In genomic region chr2:149561309-149561926, GRCh38 we compare ENCODE assay signal across 8 cellular contexts. TPM values are rescaled to one million over a fixed set of nuclear protein-coding genes. Genes with fewer than 3 reads are reported as not detected.
DNase-seq lines count a peak whose midpoint lies in the region; ATAC-seq and TF ChIP-seq lines count a peak whose summit lies in the region.

No MANE protein-coding gene starts in this region.

- H3K9ac ChIP-seq in Loucy (ENCODE audit: low read depth, low read length, poor library complexity, severe bottlenecking) = no peak overlapping the region

- H3K4me3 ChIP-seq in Loucy (ENCODE audit: low read length, poor library complexity, severe bottlenecking) = no peak overlapping the region
- no peak overlapping the region for H3K4me3 ChIP-seq in right atrium auricular region
- H3K4me3 ChIP-seq in stomach = no peak overlapping the region

- no peaks in the 10 kb centered on the region for H4K20me1 ChIP-seq in Loucy (ENCODE audit: insufficient read depth, low read length, poor library complexity, severe bottlenecking)

- H3K27me3 ChIP-seq in Loucy (ENCODE audit: insufficient read depth, low read length, poor library complexity, severe bottlenecking) (no peaks in the 10 kb centered on the region), right atrium auricular region (no peaks in the 10 kb centered on the region), stomach (no peaks in the 10 kb centered on the region)

- no peak for TF ChIP-seq EP300 in stomach (IDR thresholded peaks at IDR 0.05)

- no peak for TF ChIP-seq POLR2A in stomach (IDR thresholded peaks at IDR 0.05)

- no peak for ATAC-seq in GM19324 (IDR thresholded peaks at IDR 0.05; ENCODE audit: low FRiP score, unreplicated experiment)

- no peaks in the 10 kb centered on the region for H3K79me2 ChIP-seq in Loucy (ENCODE audit: insufficient read depth, low read length)

- peak overlapping the region; percentile 48; the same call in 1 of the 2 replicates for H3K27ac ChIP-seq in VCaP
- H3K27ac ChIP-seq in right atrium auricular region = no peak overlapping the region
- no peak overlapping the region for H3K27ac ChIP-seq in stomach

- no peak overlapping the region for H3K4me2 ChIP-seq in Loucy (ENCODE audit: low read depth, low read length, poor library complexity, severe bottlenecking)

- H3K4me1 ChIP-seq in Loucy (ENCODE audit: insufficient read depth, low read length, poor library complexity, severe bottlenecking) (no peaks in the 10 kb centered on the region), right atrium auricular region (peaks cover 0 to 4% of the 10 kb centered on the region in 2 donors), stomach (peaks cover 0 to 36% (median 17%) of the 10 kb centered on the region in 4 donors)

- intact Hi-C loops in stomach (cut with DNase I; ENCODE audit: low total_unique reads) = loop anchor here (5.0 kb wide), 1 partner anchor 539 kb away; no protein-coding TSS in a partner anchor

- H3F3A ChIP-seq in Loucy (ENCODE audit: low read depth) = no peaks in the 10 kb centered on the region

- peak; percentile 10 for DNase-seq in stimulated activated CD4-positive, alpha-beta T cell treated with anti-CD3 and anti-CD28 coated beads, Interleukin-2, amount 100 ng/mL, for 4 hours (ENCODE audit: low read depth)
- no peak for DNase-seq in stimulated activated CD4-positive, alpha-beta T cell treated with anti-CD3 and anti-CD28 coated beads, Interleukin-4, amount 100 ng/mL, for 1 hour
- DNase-seq in right atrium auricular region (ENCODE audit: low spot score) = no peak
- no peak for DNase-seq in stomach
- no peak for DNase-seq in 8988T

- H3K36me3 ChIP-seq in Loucy (ENCODE audit: insufficient read depth, low read length) (peaks cover under 1% of the 10 kb centered on the region; the same call in 1 of the 2 replicates), right atrium auricular region (no peaks in the 10 kb centered on the region), stomach (peaks cover 0 to 10% (median 4%) of the 10 kb centered on the region in 4 donors)

- TF ChIP-seq CTCF in Loucy (conservative IDR thresholded peaks at IDR 0.05; ENCODE audit: low read length) = peak; percentile 97
- TF ChIP-seq CTCF in VCaP (conservative IDR thresholded peaks at IDR 0.05) = peak; percentile 93
- peak; percentile 92 to 93 for TF ChIP-seq CTCF in right atrium auricular region (IDR thresholded peaks at IDR 0.05)
- peak in 5 of 7 experiments; percentile 49 to 94 (median 83) for TF ChIP-seq CTCF in stomach (IDR thresholded peaks at IDR 0.05)

- H3K9me3 ChIP-seq in Loucy (ENCODE audit: insufficient read depth, low read depth, low read length) = no peaks in the 10 kb centered on the region
- no peaks in the 10 kb centered on the region for H3K9me3 ChIP-seq in right atrium auricular region
- H3K9me3 ChIP-seq in stomach = no peaks in the 10 kb centered on the region

- no peaks in the 10 kb centered on the region for H3K9me2 ChIP-seq in Loucy (replicated peaks; ENCODE audit: low read depth, low read length)

- no peak overlapping the region for H2AFZ ChIP-seq in Loucy (ENCODE audit: low read length)

RNA-seq across cellular contexts. Expression of gene MMADHC, which starts 26.2 kb away (rescaled TPM):
- total RNA-seq in right atrium auricular region = 10 to 100 TPM; 82.3 to 90.5 TPM
- total RNA-seq in stomach = 100 to 1,000 TPM in 1 of 5 donors, 10 to 100 TPM in 4; 34.1 to 129 (median 61.8) TPM
- 100 to 1,000 TPM in 1 of 3 donors, 10 to 100 TPM in 2; 64.2 to 116 (median 82.7) TPM for polyA plus RNA-seq in stomach
